ENCODE assay signal across 13 cellular contexts in genomic region chr15:80998252-80998651, GRCh38. TPM values are rescaled to one million over a fixed set of nuclear protein-coding genes. Genes with fewer than 3 reads are reported as not detected.
DNase-seq lines count a peak whose midpoint lies in the region; ATAC-seq and TF ChIP-seq lines count a peak whose summit lies in the region.
"Had no signal": no experiment of that assay in that cellular context is flagged by ENCODE, and none has a peak within 500 bp of the region (broad histone marks: within the 10 kb centered on the region; RNA-seq: fewer than 3 reads in every experiment).

No MANE protein-coding gene starts in this region.

- dilution Hi-C loops in mammary epithelial cell (cut with HindIII; ENCODE audit: low sequenced_read_pairs), result no loop called here

- peaks cover 0 to 6% of the 10 kb centered on the region in 2 donors for H3K9me3 Mint-ChIP-seq in activated T-cell treated with anti-CD3 and anti-CD28 coated beads, Interleukin-2, amount 50 U/mL, for 72 hours
- H3K9me3 Mint-ChIP-seq in activated T-cell treated with anti-CD3 and anti-CD28 coated beads, Interleukin-2, amount 50 U/mL, for 4 hours, result peaks cover 6% of the 10 kb centered on the region
- no peaks in the 10 kb centered on the region for H3K9me3 Mint-ChIP-seq in effector memory CD8-positive, alpha-beta T cell
- peaks cover 4% of the 10 kb centered on the region for H3K9me3 Mint-ChIP-seq in stimulated activated memory B cell treated with anti-CD40 and anti-IgM and Interleukin-4, amounts not matched to agents 10 μg/mL and 1 μg/mL and 100 μg/mL, for 72 hours
- H3K9me3 Mint-ChIP-seq in progenitor cell of endocrine pancreas (ENCODE audit: low read depth), result no peaks in the 10 kb centered on the region

- H4K20me1 ChIP-seq in mammary epithelial cell (ENCODE audit: insufficient read depth, low read length), result peaks cover 2% of the 10 kb centered on the region

- H3K4me1 ChIP-seq in mammary epithelial cell (ENCODE audit: insufficient read depth, low read length), result peaks cover 11% of the 10 kb centered on the region

- no peaks in the 10 kb centered on the region for H3K27me3 ChIP-seq in mammary epithelial cell (ENCODE audit: insufficient read depth, low read length)
- H3K27me3 ChIP-seq: uterus had no signal

- peaks cover 34% of the 10 kb centered on the region for H3K79me2 ChIP-seq in mammary epithelial cell (ENCODE audit: insufficient read depth, low read length)

- no peak for ATAC-seq in activated T-cell treated with anti-CD3 and anti-CD28 coated beads, Interleukin-2, amount 50 U/mL, for 72 hours (replicated peaks in 1 of 2)
- no peak for ATAC-seq in activated T-cell treated with anti-CD3 and anti-CD28 coated beads, Interleukin-2, amount 50 U/mL, for 4 hours
- no peak for ATAC-seq in effector memory CD8-positive, alpha-beta T cell (replicated peaks)
- ATAC-seq in stimulated activated memory B cell treated with anti-CD40 and anti-IgM and Interleukin-4, amounts not matched to agents 10 μg/mL and 1 μg/mL and 100 μg/mL, for 72 hours, result no peak
- no peak for ATAC-seq in HG03342 (IDR thresholded peaks at IDR 0.05; ENCODE audit: unreplicated experiment)
- ATAC-seq: PC-3 had no signal

- CTCF ChIA-PET in mammary epithelial cell (lab: Charles Lee; ENCODE audit: low non-redundant PET), result no interaction called here

- no peaks in the 10 kb centered on the region for H3K36me3 ChIP-seq in mammary epithelial cell (ENCODE audit: insufficient read depth, low read length)
- H3K36me3 ChIP-seq: uterus had no signal

- in situ Hi-C loops in mammary epithelial cell (cut with MboI; ENCODE audit: low sequenced_read_pairs in 2 of 2), result loop anchor here (10.0 kb wide), 1 partner anchor 267 kb away; no protein-coding TSS in a partner anchor

- no peak overlapping the region for H2AFZ ChIP-seq in mammary epithelial cell (ENCODE audit: low read depth, low read length)

- peaks cover 19% of the 10 kb centered on the region for H3K4me1 Mint-ChIP-seq in activated T-cell treated with anti-CD3 and anti-CD28 coated beads, Interleukin-2, amount 50 U/mL, for 72 hours (ENCODE audit: low read depth)
- peaks cover 28% of the 10 kb centered on the region for H3K4me1 Mint-ChIP-seq in activated T-cell treated with anti-CD3 and anti-CD28 coated beads, Interleukin-2, amount 50 U/mL, for 4 hours (ENCODE audit: low read depth)
- peaks cover 18 to 20% of the 10 kb centered on the region in 2 donors for H3K4me1 Mint-ChIP-seq in effector memory CD8-positive, alpha-beta T cell (ENCODE audit: low read depth in 2 of 2)
- H3K4me1 Mint-ChIP-seq in stimulated activated memory B cell treated with anti-CD40 and anti-IgM and Interleukin-4, amounts not matched to agents 10 μg/mL and 1 μg/mL and 100 μg/mL, for 72 hours, result peaks cover 23% of the 10 kb centered on the region
- peaks cover 9% of the 10 kb centered on the region for H3K4me1 Mint-ChIP-seq in progenitor cell of endocrine pancreas (ENCODE audit: low read depth)

- H3K27ac ChIP-seq in mammary epithelial cell (ENCODE audit: insufficient read depth, low read depth, low read length), result no peak overlapping the region
- H3K27ac ChIP-seq: uterus had no signal

- no peaks in the 10 kb centered on the region for H3K27me3 Mint-ChIP-seq in activated T-cell treated with anti-CD3 and anti-CD28 coated beads, Interleukin-2, amount 50 U/mL, for 72 hours (ENCODE audit: low read depth)
- H3K27me3 Mint-ChIP-seq in activated T-cell treated with anti-CD3 and anti-CD28 coated beads, Interleukin-2, amount 50 U/mL, for 4 hours (ENCODE audit: low read depth), result no peaks in the 10 kb centered on the region
- no peaks in the 10 kb centered on the region for H3K27me3 Mint-ChIP-seq in effector memory CD8-positive, alpha-beta T cell
- no peaks in the 10 kb centered on the region for H3K27me3 Mint-ChIP-seq in stimulated activated memory B cell treated with anti-CD40 and anti-IgM and Interleukin-4, amounts not matched to agents 10 μg/mL and 1 μg/mL and 100 μg/mL, for 72 hours
- H3K27me3 Mint-ChIP-seq in progenitor cell of endocrine pancreas, result no peaks in the 10 kb centered on the region

- H3K27ac Mint-ChIP-seq in activated T-cell treated with anti-CD3 and anti-CD28 coated beads, Interleukin-2, amount 50 U/mL, for 72 hours, result peak overlapping the region; percentile 21
- H3K27ac Mint-ChIP-seq in effector memory CD8-positive, alpha-beta T cell, result peak overlapping the region; percentile 26 to 27
- peak overlapping the region; percentile 64 for H3K27ac Mint-ChIP-seq in stimulated activated memory B cell treated with anti-CD40 and anti-IgM and Interleukin-4, amounts not matched to agents 10 μg/mL and 1 μg/mL and 100 μg/mL, for 72 hours
- H3K27ac Mint-ChIP-seq in progenitor cell of endocrine pancreas, result no peak overlapping the region

- H3K9me3 ChIP-seq in mammary epithelial cell (replicated peaks; ENCODE audit: insufficient read depth, low read length), result no peaks in the 10 kb centered on the region
- H3K9me3 ChIP-seq: uterus had no signal

- H3K4me2 ChIP-seq in mammary epithelial cell (ENCODE audit: insufficient read depth, low read depth, low read length), result no peak overlapping the region

- TF ChIP-seq CTCF in mammary epithelial cell (conservative IDR thresholded peaks at IDR 0.05 in 1 of 2, IDR thresholded peaks at IDR 0.05 in 1 of 2; ENCODE audit: extremely low read depth in 1 of 2, insufficient read depth in 1 of 2, low read depth in 1 of 2, low read length in 2 of 2) (no peak), progenitor cell of endocrine pancreas (IDR thresholded peaks at IDR 0.05; ENCODE audit: unreplicated experiment) (no peak)

- no peak for DNase-seq in activated T-cell treated with anti-CD3 and anti-CD28 coated beads, Interleukin-2, amount 50 U/mL, for 72 hours
- no peak for DNase-seq in activated T-cell treated with anti-CD3 and anti-CD28 coated beads, Interleukin-2, amount 50 U/mL, for 4 hours
- peak; percentile 72 for DNase-seq in OCI-M1 (lab: John Stamatoyannopoulos, UW)
- no peak for DNase-seq in effector memory CD8-positive, alpha-beta T cell
- DNase-seq in mammary epithelial cell, result no peak
- DNase-seq in progenitor cell of endocrine pancreas (ENCODE audit: low spot score, unreplicated experiment), result no peak
- DNase-seq: DMS79 treated with DMSO at 0.1 percent for 48 hours; effector CD4-positive, alpha-beta T cell; PC-3; stimulated activated CD4-positive, alpha-beta T cell treated with anti-CD3 and anti-CD28 coated beads, Interleukin-12 subunit alpha, Interleukin-12 subunit beta, amount 100 ng/mL, for 4 hours; uterus had no signal

- intact Hi-C loops in mammary epithelial cell (cut with micrococcal nuclease), result no loop called here

- no peak overlapping the region for H3K9ac ChIP-seq in mammary epithelial cell (ENCODE audit: insufficient read depth, low read length)

- BruUV-seq in mammary epithelial cell (replicated peaks; lab: Mats Ljungman, UMichigan), result no TSS peak

- WGBS in mammary epithelial cell (ENCODE audit: low coverage, missing lambda C conversion rate), result 22% methylated on average over 1 of the region's 1 CpG

- no peak overlapping the region for H3K4me3 ChIP-seq in mammary epithelial cell (replicated peaks in 1 of 3; ENCODE audit: insufficient read depth in 1 of 3, low read depth in 2 of 3, low read length in 3 of 3)
- H3K4me3 ChIP-seq: uterus had no signal

- peaks cover 0 to 2% of the 10 kb centered on the region in 2 donors for H3K36me3 Mint-ChIP-seq in activated T-cell treated with anti-CD3 and anti-CD28 coated beads, Interleukin-2, amount 50 U/mL, for 72 hours (ENCODE audit: insufficient read depth in 2 of 2)
- H3K36me3 Mint-ChIP-seq in activated T-cell treated with anti-CD3 and anti-CD28 coated beads, Interleukin-2, amount 50 U/mL, for 4 hours (ENCODE audit: insufficient read depth), result peaks cover 3% of the 10 kb centered on the region
- H3K36me3 Mint-ChIP-seq in effector memory CD8-positive, alpha-beta T cell (ENCODE audit: insufficient read depth), result peaks cover 34% of the 10 kb centered on the region
- peaks cover under 1% of the 10 kb centered on the region for H3K36me3 Mint-ChIP-seq in stimulated activated memory B cell treated with anti-CD40 and anti-IgM and Interleukin-4, amounts not matched to agents 10 μg/mL and 1 μg/mL and 100 μg/mL, for 72 hours
- peaks cover under 1% of the 10 kb centered on the region for H3K36me3 Mint-ChIP-seq in progenitor cell of endocrine pancreas (ENCODE audit: insufficient read depth)

- H3K4me3 Mint-ChIP-seq in activated T-cell treated with anti-CD3 and anti-CD28 coated beads, Interleukin-2, amount 50 U/mL, for 72 hours, result no peak overlapping the region
- no peak overlapping the region for H3K4me3 Mint-ChIP-seq in activated T-cell treated with anti-CD3 and anti-CD28 coated beads, Interleukin-2, amount 50 U/mL, for 4 hours
- H3K4me3 Mint-ChIP-seq in effector memory CD8-positive, alpha-beta T cell, result no peak overlapping the region
- no peak overlapping the region for H3K4me3 Mint-ChIP-seq in stimulated activated memory B cell treated with anti-CD40 and anti-IgM and Interleukin-4, amounts not matched to agents 10 μg/mL and 1 μg/mL and 100 μg/mL, for 72 hours
- no peak overlapping the region for H3K4me3 Mint-ChIP-seq in progenitor cell of endocrine pancreas (ENCODE audit: low read depth)

RNA-seq across cellular contexts. Expression of gene TLNRD1, which starts 2.5 kb away (rescaled TPM):
- 10 to 100 TPM; 11.3 to 17.2 TPM for total RNA-seq in activated T-cell treated with anti-CD3 and anti-CD28 coated beads, Interleukin-2, amount 50 U/mL, for 72 hours
- total RNA-seq in activated T-cell treated with anti-CD3 and anti-CD28 coated beads, Interleukin-2, amount 50 U/mL, for 4 hours, result 10 to 100 TPM; 42.6 to 46.5 (median 45.0) TPM
- total RNA-seq in mammary epithelial cell (10 to 100 TPM; 16.8 to 18.1 TPM), progenitor cell of endocrine pancreas (14.9 and 15.7 TPM in 2 replicates)
- polyA plus RNA-seq in mammary epithelial cell, result 10.0 TPM
- polyA minus RNA-seq in mammary epithelial cell, result 5.0 TPM

RNA-seq across cellular contexts. Expression of gene MESD, which starts 8.6 kb away (rescaled TPM):
- 10 to 100 TPM; 19.6 to 23.8 TPM for total RNA-seq in activated T-cell treated with anti-CD3 and anti-CD28 coated beads, Interleukin-2, amount 50 U/mL, for 72 hours
- total RNA-seq in activated T-cell treated with anti-CD3 and anti-CD28 coated beads, Interleukin-2, amount 50 U/mL, for 4 hours, result 10 to 100 TPM; 22.2 to 24.0 (median 23.3) TPM
- total RNA-seq in mammary epithelial cell (10 to 100 TPM; 13.2 to 25.9 TPM), progenitor cell of endocrine pancreas (39.2 and 42.6 TPM in 2 replicates)
- 15.7 TPM for polyA plus RNA-seq in mammary epithelial cell
- 26.1 TPM for polyA minus RNA-seq in mammary epithelial cell
